8 cellular contexts compared by ENCODE assay signal in the genomic region with DNA sequence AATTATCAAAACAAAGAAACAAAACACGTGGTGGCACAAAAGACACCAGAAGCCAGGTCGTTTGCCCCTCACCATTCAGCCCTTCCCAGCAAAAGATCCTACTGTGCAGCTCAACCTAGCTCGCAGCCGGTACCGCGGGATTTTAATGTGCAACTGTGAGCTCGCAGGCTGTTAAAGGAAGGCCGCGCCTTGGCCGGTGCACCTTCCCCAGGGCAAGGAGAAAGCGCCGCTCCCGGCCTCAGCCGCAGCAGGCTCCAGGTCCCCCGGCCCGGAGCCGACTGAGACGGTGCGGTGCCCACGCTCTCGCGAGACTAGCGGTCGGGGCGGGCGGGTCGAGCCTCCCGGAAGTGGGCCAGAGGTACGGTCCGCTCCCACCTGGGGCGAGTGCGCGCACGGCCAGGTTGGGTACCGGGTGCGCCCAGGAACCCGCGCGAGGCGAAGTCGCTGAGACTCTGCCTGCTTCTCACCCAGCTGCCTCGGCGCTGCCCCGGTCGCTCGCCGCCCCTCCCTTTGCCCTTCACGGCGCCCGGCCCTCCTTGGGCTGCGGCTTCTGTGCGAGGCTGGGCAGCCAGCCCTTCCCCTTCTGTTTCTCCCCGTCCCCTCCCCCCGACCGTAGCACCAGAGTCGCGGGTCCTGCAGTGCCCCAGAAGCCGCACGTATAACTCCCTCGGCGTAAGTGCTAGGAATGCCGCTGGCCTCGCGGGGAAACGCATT. TPM values are rescaled to one million over a fixed set of nuclear protein-coding genes. Genes with fewer than 3 reads are reported as not detected.
A peak's percentile ranks its signal among the peaks of the same experiment; 100 is the strongest.
DNase-seq lines count a peak whose midpoint lies in the region; ATAC-seq and TF ChIP-seq lines count a peak whose summit lies in the region.

A gene (plus strand): TSS at position 618 of the 714 bp plus-strand sequence. CDS start 682 bp downstream, outside the sequence.

- peak within 1 kb of the TSS; percentile 85 for H3K27ac ChIP-seq in RWPE1
- H3K27ac ChIP-seq in stomach smooth muscle (ENCODE audit: low read length) = peak within 1 kb of the TSS; percentile 85

- H3K4me3 ChIP-seq in fibroblast of villous mesenchyme (ENCODE audit: low read depth, low read length) (peak within 1 kb of the TSS; percentile 86), stomach smooth muscle (ENCODE audit: low read length in 2 of 2) (peak within 1 kb of the TSS; percentile 75 to 95)

- no peaks in the 10 kb centered on the region for H3K9me3 Mint-ChIP-seq in neural crest cell

- peaks cover 27% of the 10 kb centered on the region for H3K4me1 Mint-ChIP-seq in neural crest cell

- peaks cover 0 to 5% of the 10 kb centered on the region in 2 donors for H3K36me3 ChIP-seq in stomach smooth muscle (ENCODE audit: control insufficient read depth in 2 of 2, insufficient read depth in 2 of 2, low read length in 2 of 2)

- no peaks in the 10 kb centered on the region for H3K27me3 Mint-ChIP-seq in neural crest cell (ENCODE audit: low read depth)

- TF ChIP-seq CTCF in RWPE1 (conservative IDR thresholded peaks at IDR 0.05; ENCODE audit: low read depth) = no peak
- TF ChIP-seq CTCF in fibroblast of villous mesenchyme (IDR thresholded peaks at IDR 0.05; ENCODE audit: insufficient read depth, low read depth, low read length) = no peak
- no peak for TF ChIP-seq CTCF in neural crest cell (conservative IDR thresholded peaks at IDR 0.05)

- H3K27me3 ChIP-seq in stomach smooth muscle (ENCODE audit: control insufficient read depth in 1 of 2, insufficient read depth in 2 of 2, low read length in 2 of 2) = no peaks in the 10 kb centered on the region

- DNase-seq in DMS79 treated with DMSO at 0.1 percent for 48 hours (lab: John Stamatoyannopoulos, UW) (peak; percentile 78), KG1 (lab: John Stamatoyannopoulos, UW) (peak; percentile 79), RWPE1 (ENCODE audit: low spot score) (peak; percentile 86), fibroblast of villous mesenchyme (ENCODE audit: low read depth) (peak; percentile 76), neural crest cell (ENCODE audit: low read depth, low spot score) (peak; percentile 69)
- peak; percentile 80 for DNase-seq in activated effector memory CD4-positive, alpha-beta T cell treated with Interleukin-2 at 50 U/mL for 16 hours

- peaks cover 4% of the 10 kb centered on the region for H3K36me3 Mint-ChIP-seq in neural crest cell (ENCODE audit: low read depth)

- peak; percentile 99 for ATAC-seq in GM21723 (IDR thresholded peaks at IDR 0.05; ENCODE audit: unreplicated experiment)

- no peaks in the 10 kb centered on the region for H3K9me3 ChIP-seq in stomach smooth muscle (ENCODE audit: control insufficient read depth in 2 of 2, low read length in 2 of 2)

- peak within 1 kb of the TSS; percentile 97 for H3K27ac Mint-ChIP-seq in neural crest cell (ENCODE audit: unreplicated experiment)

- CTCF ChIA-PET in RWPE1 (lab: Yijun Ruan, JAX) = no interaction called here

- H3K4me1 ChIP-seq in stomach smooth muscle (ENCODE audit: control insufficient read depth, insufficient read depth, low read length) = peaks cover 10% of the 10 kb centered on the region

- peak within 1 kb of the TSS; percentile 80 to 94 for H3K9ac ChIP-seq in stomach smooth muscle (ENCODE audit: low read length in 2 of 2)

- peak within 1 kb of the TSS; percentile 98 for H3K4me3 Mint-ChIP-seq in neural crest cell

- POLR2A ChIA-PET in RWPE1 (lab: Yijun Ruan, JAX; ENCODE audit: low non-redundant PET) = interaction anchor here (0.9 to 1.0 kb wide), 2 partner anchors 116 to 1045 kb away, joined by 3 to 4 read pairs; a partner anchor contains a TSS

RNA-seq across cellular contexts. Expression of the gene that starts here (rescaled TPM):
- total RNA-seq in fibroblast of villous mesenchyme (11.6 and 12.5 TPM in 2 replicates), neural crest cell (13.4 and 13.8 TPM in 2 replicates)

Comparison
In these comparisons a context has a peak if more than half of its experiments do, and no peak if none do; other contexts are left out.
1. Peak in every context shown above with its lines: DNase-seq, ATAC-seq, H3K4me3 ChIP-seq and H3K27ac ChIP-seq.